Comparison of ENCODE assay signal across 29 cellular contexts in genomic region chr17:1992541-1992940, GRCh38. TPM values are rescaled to one million over a fixed set of nuclear protein-coding genes. Genes with fewer than 3 reads are reported as not detected.
A peak's percentile ranks its signal among the peaks of the same experiment; 100 is the strongest.
DNase-seq lines count a peak whose midpoint lies in the region; ATAC-seq, FAIRE-seq and TF ChIP-seq lines count a peak whose summit lies in the region.
"Had no signal": no experiment of that assay in that cellular context is flagged by ENCODE, and none has a peak within 500 bp of the region (broad histone marks: within the 10 kb centered on the region; RNA-seq: fewer than 3 reads in every experiment).

No MANE protein-coding gene starts in this region.

- H3K4ac ChIP-seq in H1 (replicated peaks; ENCODE audit: insufficient read length, low read depth, low read length), result no peak overlapping the region

- H3K18ac ChIP-seq in H1 (ENCODE audit: extremely low read depth, low read length), result no peak overlapping the region

- H3K4me2 ChIP-seq in H1 (ENCODE audit: insufficient read depth in 1 of 2, low read depth in 2 of 2, low read length in 2 of 2), result no peak overlapping the region
- H3K4me2 ChIP-seq: KMS-11 had no signal

- H2BK5ac ChIP-seq in H1 (ENCODE audit: low read depth, low read length), result no peak overlapping the region

- POLR2A ChIA-PET in H1 (lab: Charles Lee; ENCODE audit: partially characterized antibody), result interaction anchor here (0.6 to 1.0 kb wide), 2 partner anchors 24 to 80 kb away, joined by 3 read pairs; no protein-coding TSS in a partner anchor
- POLR2A ChIA-PET in CD4-positive, alpha-beta T cell (lab: Charles Lee), result no interaction called here

- intact Hi-C loops in right cardiac atrium (cut with DNase I), result no loop called here
- intact Hi-C loops in CD4-positive, alpha-beta T cell (cut with DNase I, micrococcal nuclease), result no loop called here

- CTCF ChIA-PET in H1 (lab: Charles Lee; ENCODE audit: partially characterized antibody), result interaction anchor here (2.3 kb wide), 1 partner anchor 10 kb away, joined by 12 read pairs; no protein-coding TSS in a partner anchor
- CTCF ChIA-PET in CD4-positive, alpha-beta T cell (lab: Charles Lee), result no interaction called here

- no peak overlapping the region for H3K4me3 ChIP-seq in NT2/D1 (ENCODE audit: insufficient read length, low read depth)
- no peak overlapping the region for H3K4me3 ChIP-seq in H1 (ENCODE audit: extremely low read depth in 1 of 4, insufficient read depth in 2 of 4, low read depth in 3 of 4, low read length in 4 of 4)
- no peak overlapping the region for H3K4me3 ChIP-seq in right cardiac atrium (ENCODE audit: low read length)
- H3K4me3 ChIP-seq in retinal pigment epithelial cell (ENCODE audit: low read length), result no peak overlapping the region
- H3K4me3 ChIP-seq: MG63, thoracic aorta had no signal

- no peak overlapping the region for H2BK15ac ChIP-seq in H1 (ENCODE audit: low read length)

- H3K27me3 ChIP-seq in NT2/D1 (ENCODE audit: insufficient read depth, insufficient read length), result no peaks in the 10 kb centered on the region
- H3K27me3 ChIP-seq in H1 (replicated peaks in 1 of 4; ENCODE audit: control insufficient read depth in 3 of 4, extremely low read depth in 1 of 4, insufficient read depth in 3 of 4, low read length in 3 of 4), result peaks cover 0 to 8% (median 3%) of the 10 kb centered on the region in 4 experiments; a peak in 4 of 7 replicates
- H3K27me3 ChIP-seq in right cardiac atrium (ENCODE audit: control insufficient read depth, insufficient read depth), result no peaks in the 10 kb centered on the region
- H3K27me3 ChIP-seq in CD4-positive, alpha-beta T cell (ENCODE audit: control insufficient read depth, insufficient read depth, low read length), result peaks cover 3% of the 10 kb centered on the region
- H3K27me3 ChIP-seq: BE2C, MG63 had no signal

- TF ChIP-seq EP300 in H1 (IDR thresholded peaks at IDR 0.05; ENCODE audit: borderline replicate concordance in 1 of 2, low read depth in 2 of 2, low read length in 2 of 2), result no peak

- H3K9ac ChIP-seq in NT2/D1 (ENCODE audit: insufficient read length, low read depth) (peak overlapping the region; percentile 39), H1 (replicated peaks in 1 of 4; ENCODE audit: extremely low read depth in 1 of 4, low read depth in 3 of 4, low read length in 3 of 4) (no peak overlapping the region)
- H3K9ac ChIP-seq: KMS-11 had no signal

- H3K4me1 ChIP-seq in NT2/D1 (ENCODE audit: insufficient read depth, insufficient read length) (peaks cover 28% of the 10 kb centered on the region), H1 (replicated peaks in 1 of 4; ENCODE audit: control insufficient read depth in 3 of 4, insufficient read depth in 4 of 4, low read length in 3 of 4) (peaks cover 0 to 14% (median 5%) of the 10 kb centered on the region in 4 experiments; a peak in 5 of 7 replicates), right cardiac atrium (ENCODE audit: control insufficient read depth, insufficient read depth, low read length) (peaks cover 5% of the 10 kb centered on the region)
- H3K4me1 ChIP-seq: BE2C had no signal

- H3K27ac ChIP-seq in H1 (ENCODE audit: low read depth, low read length), result no peak overlapping the region
- peak overlapping the region; percentile 60 for H3K27ac ChIP-seq in right cardiac atrium (ENCODE audit: low read length)
- H3K27ac ChIP-seq in CD4-positive, alpha-beta T cell (ENCODE audit: low read depth, low read length), result no peak overlapping the region
- H3K27ac ChIP-seq: KMS-11, thoracic aorta had no signal

- H2AFZ ChIP-seq in H1 (ENCODE audit: low read length), result no peak overlapping the region

- H3K36me3 Mint-ChIP-seq in type B pancreatic cell, result no peaks in the 10 kb centered on the region
- H3K36me3 Mint-ChIP-seq in CD4-positive, alpha-beta T cell (ENCODE audit: low read depth), result no peaks in the 10 kb centered on the region

- H3K4me1 Mint-ChIP-seq in type B pancreatic cell (ENCODE audit: unreplicated experiment), result peaks cover 28% of the 10 kb centered on the region
- no peaks in the 10 kb centered on the region for H3K4me1 Mint-ChIP-seq in CD4-positive, alpha-beta T cell (ENCODE audit: low read depth)

- no peak overlapping the region for H2BK20ac ChIP-seq in H1 (ENCODE audit: low read length)

- no peak overlapping the region for H2AK5ac ChIP-seq in H1 (ENCODE audit: low read depth, low read length)

- TF ChIP-seq RAD21 in H1 (IDR thresholded peaks at IDR 0.05 in 1 of 2, conservative IDR thresholded peaks at IDR 0.05 in 1 of 2; ENCODE audit: low read depth in 2 of 2, low read length in 2 of 2), result no peak

- no peaks in the 10 kb centered on the region for H3K9me3 ChIP-seq in NT2/D1 (ENCODE audit: insufficient read depth, low read length)
- no peaks in the 10 kb centered on the region for H3K9me3 ChIP-seq in H1 (ENCODE audit: insufficient read depth in 2 of 2, low read depth in 1 of 2, low read length in 1 of 2)
- no peaks in the 10 kb centered on the region for H3K9me3 ChIP-seq in right cardiac atrium (ENCODE audit: control insufficient read depth, low read length)
- no peaks in the 10 kb centered on the region for H3K9me3 ChIP-seq in CD4-positive, alpha-beta T cell (ENCODE audit: control insufficient read depth, low read length)
- H3K9me3 ChIP-seq: BE2C, MG63, thoracic aorta had no signal

- H3K79me1 ChIP-seq in H1 (ENCODE audit: low read depth, low read length), result no peaks in the 10 kb centered on the region

- peaks cover 12% of the 10 kb centered on the region for H3K27me3 Mint-ChIP-seq in type B pancreatic cell
- peaks cover 23% of the 10 kb centered on the region for H3K27me3 Mint-ChIP-seq in CD4-positive, alpha-beta T cell

- no peak for DNase-seq in NT2/D1 (ENCODE audit: low read depth, low spot score)
- DNase-seq in H1 (ENCODE audit: low read depth in 1 of 2, low spot score in 2 of 2), result no peak
- DNase-seq in right cardiac atrium, result peak in 1 of 3 donors; percentile 39
- peak; percentile 23 for DNase-seq in retinal pigment epithelial cell (ENCODE audit: low read depth)
- DNase-seq in type B pancreatic cell (ENCODE audit: extremely low spot score, unreplicated experiment), result no peak
- no peak for DNase-seq in NOMO-1 treated with DMSO at 0.1 percent for 48 hours (lab: John Stamatoyannopoulos, UW; ENCODE audit: unreplicated experiment)
- DNase-seq in CD4-positive, alpha-beta T cell, result no peak
- DNase-seq: ACHN; activated CD4-positive, alpha-beta T cell treated with anti-CD3 and anti-CD28 coated beads, Interleukin-2, amount 50 U/mL, for 48 hours; activated CD4-positive, CD25-positive, alpha-beta regulatory T cell treated with anti-CD3 and anti-CD28 coated beads, Interleukin-2, amount 50 U/mL, for 72 hours; activated T-cell treated with anti-CD3 and anti-CD28 coated beads, Interleukin-2, amount 50 U/mL, for 72 hours; BE2C; cerebellar nuclear complex; DMS 273 treated with DMSO at 0.1 percent for 48 hours; H7; MG63; naive thymus-derived CD8-positive, alpha-beta T cell; NCI-H1105; NCI-H187 treated with DMSO at 0.1 percent for 48 hours; NCI-H2171; NCI-H510A; stimulated activated CD8-positive, alpha-beta memory T cell treated with anti-CD3 and anti-CD28 coated beads, Interleukin-4, amount 100 ng/mL, for 48 hours; T-helper 2 cell had no signal

- no peak overlapping the region for H4K91ac ChIP-seq in H1 (replicated peaks; ENCODE audit: insufficient read length, low read length)

- peak; percentile 52 to 82 for ATAC-seq in right cardiac atrium
- no peak for ATAC-seq in CD4-positive, alpha-beta T cell (ENCODE audit: poor library complexity)
- ATAC-seq: activated T-cell treated with anti-CD3 and anti-CD28 coated beads, Interleukin-2, amount 50 U/mL, for 72 hours; naive thymus-derived CD8-positive, alpha-beta T cell had no signal

- no peaks in the 10 kb centered on the region for H3K79me2 ChIP-seq in H1 (ENCODE audit: control insufficient read depth in 1 of 2, insufficient read depth in 2 of 2, low read length in 2 of 2)

- TF ChIP-seq POLR2A in H1 (IDR thresholded peaks at IDR 0.05; ENCODE audit: control extremely low read depth in 1 of 2, low read depth in 2 of 2, low read length in 2 of 2), result no peak

- H3K27ac Mint-ChIP-seq in type B pancreatic cell, result no peak overlapping the region
- no peak overlapping the region for H3K27ac Mint-ChIP-seq in CD4-positive, alpha-beta T cell
- H3K27ac Mint-ChIP-seq: activated T-cell treated with anti-CD3 and anti-CD28 coated beads, Interleukin-2, amount 50 U/mL, for 72 hours; stimulated activated naive CD8-positive, alpha-beta T cell treated with anti-CD3 and anti-CD28 coated beads, Interleukin-15, Interleukin-2, amounts not matched to agents 100 ng/mL and 50 ng/mL, for 24 hours had no signal

- WGBS in H1 (ENCODE audit: extremely low coverage in 1 of 2, insufficient coverage in 1 of 2, insufficient read length in 1 of 2, insufficient replicate concordance in 2 of 2, low coverage in 1 of 2, low lambda C conversion rate in 2 of 2, missing lambda C conversion rate in 1 of 2), 2 experiments, result 84% methylated on average over 9 of the region's 10 CpGs; no CpG with 5 or more reads in 1 of the 2 experiments
- 62% methylated on average over 10 of the region's 10 CpGs for WGBS in right cardiac atrium

- no peak overlapping the region for H3K4me3 Mint-ChIP-seq in type B pancreatic cell
- H3K4me3 Mint-ChIP-seq in CD4-positive, alpha-beta T cell, result no peak overlapping the region
- H3K4me3 Mint-ChIP-seq: activated T-cell treated with anti-CD3 and anti-CD28 coated beads, Interleukin-2, amount 50 U/mL, for 72 hours; naive thymus-derived CD8-positive, alpha-beta T cell; stimulated activated naive CD8-positive, alpha-beta T cell treated with anti-CD3 and anti-CD28 coated beads, Interleukin-15, Interleukin-2, amounts not matched to agents 100 ng/mL and 50 ng/mL, for 24 hours had no signal

- no peaks in the 10 kb centered on the region for H4K20me1 ChIP-seq in H1 (replicated peaks in 1 of 2; ENCODE audit: control insufficient read depth in 1 of 2, insufficient read depth in 2 of 2, low read length in 2 of 2)

- no peak overlapping the region for H3K23ac ChIP-seq in H1 (ENCODE audit: insufficient read length)

- H4K5ac ChIP-seq in H1 (ENCODE audit: insufficient read length, low read depth, low read length), result no peak overlapping the region

- no peak overlapping the region for H3K56ac ChIP-seq in H1 (replicated peaks; ENCODE audit: insufficient read length, low read depth, low read length)

- no peak overlapping the region for H2BK120ac ChIP-seq in H1 (replicated peaks; ENCODE audit: low read depth, low read length)

- TF ChIP-seq CTCF in H1 (IDR thresholded peaks at IDR 0.05; ENCODE audit: control extremely low read depth in 1 of 3, insufficient read depth in 1 of 3, low read depth in 1 of 3, low read length in 3 of 3) (no peak), retinal pigment epithelial cell (conservative IDR thresholded peaks at IDR 0.05; ENCODE audit: low read depth, low read length) (no peak), type B pancreatic cell (conservative IDR thresholded peaks at IDR 0.05) (no peak)
- TF ChIP-seq CTCF in CD4-positive, alpha-beta T cell (IDR thresholded peaks at IDR 0.05), result no peak

- H2BK12ac ChIP-seq in H1 (ENCODE audit: low read depth, low read length), result 0 out of 2 replicates have a peak overlapping the region, but pooled peaks have one; percentile 9

- FAIRE-seq in H1 (lab: Jason Lieb, UNC), result no peak
- FAIRE-seq: G401.6, islet of Langerhans had no signal

- H3K14ac ChIP-seq in H1 (ENCODE audit: insufficient read length), result no peak overlapping the region

- no peaks in the 10 kb centered on the region for H3K9me3 Mint-ChIP-seq in type B pancreatic cell
- no peaks in the 10 kb centered on the region for H3K9me3 Mint-ChIP-seq in CD4-positive, alpha-beta T cell
- H3K9me3 Mint-ChIP-seq: activated T-cell treated with anti-CD3 and anti-CD28 coated beads, Interleukin-2, amount 50 U/mL, for 72 hours; naive thymus-derived CD8-positive, alpha-beta T cell; stimulated activated naive CD8-positive, alpha-beta T cell treated with anti-CD3 and anti-CD28 coated beads, Interleukin-15, Interleukin-2, amounts not matched to agents 100 ng/mL and 50 ng/mL, for 24 hours had no signal

- H3K36me3 ChIP-seq in NT2/D1 (ENCODE audit: insufficient read depth, insufficient read length, low read length), result no peaks in the 10 kb centered on the region
- no peaks in the 10 kb centered on the region for H3K36me3 ChIP-seq in H1 (ENCODE audit: control insufficient read depth in 2 of 4, insufficient read depth in 4 of 4, low read length in 3 of 4)
- H3K36me3 ChIP-seq: BE2C, MG63, thoracic aorta had no signal

- H4K8ac ChIP-seq in H1 (ENCODE audit: extremely low read depth, insufficient read depth, low read length), result no peak overlapping the region

- no peaks in the 10 kb centered on the region; the same call in 1 of the 2 replicates for H3K23me2 ChIP-seq in H1 (ENCODE audit: low read depth, low read length)

RNA-seq across cellular contexts. Expression of gene RTN4RL1, which starts 32.6 kb away (rescaled TPM):
- 0.11 TPM in 1 of 2 replicates, not detected in the other for total RNA-seq in H1 (2021; fragmentation: NEBNext Ultra II Directional; extraction: Animal tissue kit (Norgen Biotek cat#: 25700))
- polyA plus RNA-seq in H1 (2011; rRNA removed) (0.09 and 0.11 TPM in 2 replicates), right cardiac atrium (5.4 TPM)
- polyA plus RNA-seq in H1 (2011; cell fraction: cytosol; rRNA removed), result 0.10 TPM
- polyA plus RNA-seq in H1 (2011; cell fraction: nucleus; rRNA removed), result 0.07 TPM
- polyA plus RNA-seq in H1 (2012, experiment 1 of 2), result 0.11 to 0.17 TPM (median 0.14 TPM) in 3 of 4 replicates, not detected in the other
- 0.12 TPM for polyA plus RNA-seq in H1 (2012, experiment 2 of 2)
- polyA plus RNA-seq in H1 (2013, experiment 1 of 2), result 0.06 TPM
- polyA plus RNA-seq in H1 (2013, experiment 2 of 2), result 0.04 TPM
- polyA minus RNA-seq in H1 (2011; rRNA and poly(A)+ RNA removed), result 0.03 and 0.05 TPM in 2 replicates
- not detected for polyA minus RNA-seq in H1 (2011; cell fraction: cytosol; rRNA and poly(A)+ RNA removed)
- polyA minus RNA-seq in H1 (2011; cell fraction: nucleus; rRNA and poly(A)+ RNA removed), result not detected
- total RNA-seq in right cardiac atrium (1 to 10 TPM; 3.9 to 5.7 (median 4.2) TPM), type B pancreatic cell (ENCODE audit: low replicate concordance) (1.7 and 1.9 TPM in 2 replicates)
- total RNA-seq in CD4-positive, alpha-beta T cell, result under 1 TPM; 0.06 to 0.11 TPM
- total RNA-seq: mononuclear cell had no signal

RNA-seq across cellular contexts. Expression of gene DPH1, which starts 37.4 kb away (rescaled TPM):
- total RNA-seq in H1 (2021; fragmentation: NEBNext Ultra II Directional; extraction: Animal tissue kit (Norgen Biotek cat#: 25700)), result 24.9 and 27.1 TPM in 2 replicates
- polyA plus RNA-seq in H1 (2011; rRNA removed), result 30.0 and 48.3 TPM in 2 replicates
- 26.0 TPM for polyA plus RNA-seq in H1 (2011; cell fraction: cytosol; rRNA removed)
- polyA plus RNA-seq in H1 (2011; cell fraction: nucleus; rRNA removed), result 76.8 TPM
- 14.1 to 21.6 TPM (median 19.7 TPM) in 4 replicates for polyA plus RNA-seq in H1 (2012, experiment 1 of 2)
- polyA plus RNA-seq in H1 (2012, experiment 2 of 2), result 16.4 TPM
- polyA plus RNA-seq in H1 (2013, experiment 1 of 2), result 13.4 TPM
- polyA plus RNA-seq in H1 (2013, experiment 2 of 2), result 12.3 TPM
- 22.8 and 35.7 TPM in 2 replicates for polyA minus RNA-seq in H1 (2011; rRNA and poly(A)+ RNA removed)
- polyA minus RNA-seq in H1 (2011; cell fraction: cytosol; rRNA and poly(A)+ RNA removed), result 15.0 TPM
- 34.4 TPM for polyA minus RNA-seq in H1 (2011; cell fraction: nucleus; rRNA and poly(A)+ RNA removed)
- 10 to 100 TPM; 24.7 to 30.7 (median 27.5) TPM for total RNA-seq in right cardiac atrium
- 20.5 TPM for polyA plus RNA-seq in right cardiac atrium
- total RNA-seq in type B pancreatic cell (ENCODE audit: low replicate concordance), result 41.5 and 57.1 TPM in 2 replicates
- 100 to 1,000 TPM in 1 of 2 experiments, 10 to 100 TPM in 1; 96.4 to 101 TPM for total RNA-seq in CD4-positive, alpha-beta T cell

RNA-seq across cellular contexts. Expression of gene OVCA2, which starts 49.3 kb away (rescaled TPM):
- 14.9 and 15.3 TPM in 2 replicates for total RNA-seq in H1 (2021; fragmentation: NEBNext Ultra II Directional; extraction: Animal tissue kit (Norgen Biotek cat#: 25700))
- polyA plus RNA-seq in H1 (2011; rRNA removed) (34.5 and 37.0 TPM in 2 replicates), right cardiac atrium (35.6 TPM)
- polyA plus RNA-seq in H1 (2011; cell fraction: cytosol; rRNA removed), result 24.4 TPM
- polyA plus RNA-seq in H1 (2011; cell fraction: nucleus; rRNA removed), result 22.7 TPM
- polyA plus RNA-seq in H1 (2012, experiment 1 of 2), result 17.7 to 21.4 TPM (median 18.6 TPM) in 4 replicates
- 42.5 TPM for polyA plus RNA-seq in H1 (2012, experiment 2 of 2)
- polyA plus RNA-seq in H1 (2013, experiment 1 of 2), result 23.4 TPM
- 23.8 TPM for polyA plus RNA-seq in H1 (2013, experiment 2 of 2)
- 18.9 TPM in 2 replicates for polyA minus RNA-seq in H1 (2011; rRNA and poly(A)+ RNA removed)
- polyA minus RNA-seq in H1 (2011; cell fraction: cytosol; rRNA and poly(A)+ RNA removed), result 7.5 TPM
- polyA minus RNA-seq in H1 (2011; cell fraction: nucleus; rRNA and poly(A)+ RNA removed), result 5.2 TPM
- total RNA-seq in right cardiac atrium (10 to 100 TPM; 15.3 to 29.4 (median 20.5) TPM), type B pancreatic cell (ENCODE audit: low replicate concordance) (27.8 and 42.7 TPM in 2 replicates)
- 10 to 100 TPM; 34.4 to 35.1 TPM for total RNA-seq in CD4-positive, alpha-beta T cell
